ENCODE assay signal across 18 cellular contexts in the genomic region with DNA sequence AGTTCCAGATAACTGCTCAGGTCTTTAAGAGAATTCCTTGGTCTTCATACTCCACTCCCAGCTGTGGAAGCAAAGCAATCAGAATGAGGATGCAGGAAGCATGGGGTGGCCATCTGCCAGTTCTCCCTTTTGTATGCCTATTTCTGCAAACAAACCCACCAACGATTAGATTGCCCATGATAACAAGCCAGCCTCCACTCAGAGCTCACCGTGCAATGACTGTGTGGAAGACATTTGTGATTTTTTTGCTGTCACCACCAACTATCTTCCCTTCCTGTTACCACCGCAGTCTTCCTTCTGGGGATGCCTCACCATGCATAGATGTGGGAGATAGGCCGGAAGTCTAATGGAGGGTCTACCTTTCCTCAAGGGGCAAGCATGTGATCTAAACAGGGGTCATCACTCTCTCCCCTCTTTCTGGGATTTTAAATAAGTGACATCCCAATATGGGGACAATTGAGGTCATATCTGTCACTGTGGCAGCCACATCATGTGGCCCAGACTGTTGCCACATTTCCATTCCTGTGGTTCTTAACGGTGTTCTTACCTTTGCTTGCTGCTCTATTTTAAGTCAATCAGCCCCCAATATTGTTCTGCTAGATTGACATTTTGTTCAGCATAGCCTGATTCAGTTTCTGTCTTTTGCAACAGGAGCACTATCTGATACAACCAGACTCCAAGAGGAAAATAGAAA. TPM values are rescaled to one million over a fixed set of nuclear protein-coding genes. Genes with fewer than 3 reads are reported as not detected.
DNase-seq lines count a peak whose midpoint lies in the region; ATAC-seq and TF ChIP-seq lines count a peak whose summit lies in the region.
"Had no signal": no experiment of that assay in that cellular context is flagged by ENCODE, and none has a peak within 500 bp of the region (broad histone marks: within the 10 kb centered on the region; RNA-seq: fewer than 3 reads in every experiment).

No MANE protein-coding gene starts in this region.

- H2AFZ ChIP-seq in DND-41 (ENCODE audit: low read depth, low read length) (no peak overlapping the region), Loucy (ENCODE audit: low read length) (no peak overlapping the region)
- H2AFZ ChIP-seq: hepatocyte had no signal

- peaks cover 4% of the 10 kb centered on the region; the same call in 1 of the 2 replicates for H3F3A ChIP-seq in Loucy (ENCODE audit: low read depth)

- peaks cover 0 to under 1% (median 0%) of the 10 kb centered on the region in 9 donors for H3K9me3 Mint-ChIP-seq in naive thymus-derived CD8-positive, alpha-beta T cell
- H3K9me3 Mint-ChIP-seq in stimulated activated effector memory CD8-positive, alpha-beta T cell treated with anti-CD3 and anti-CD28 coated beads, Interleukin-12 subunit alpha, Interleukin-12 subunit beta, amount 100 ng/mL, for 72 hours = no peaks in the 10 kb centered on the region
- H3K9me3 Mint-ChIP-seq: activated T-helper 17 cell treated with anti-CD3 and anti-CD28 coated beads, Interleukin-2, amount 50 U/mL, for 72 hours; natural killer cell had no signal

- H3K9ac ChIP-seq in DND-41 (ENCODE audit: low read depth, low read length) = peak overlapping the region; percentile 33
- peak overlapping the region; percentile 3 for H3K9ac ChIP-seq in Loucy (ENCODE audit: low read depth, low read length, poor library complexity, severe bottlenecking)

- H3K4me2 ChIP-seq in DND-41 (ENCODE audit: insufficient read depth, low read length) = peak overlapping the region; percentile 61
- peak overlapping the region; percentile 87 for H3K4me2 ChIP-seq in Loucy (ENCODE audit: low read depth, low read length, poor library complexity, severe bottlenecking)
- H3K4me2 ChIP-seq: hepatocyte had no signal

- H4K20me1 ChIP-seq in DND-41 (ENCODE audit: insufficient read depth, low read length) (peaks cover 10% of the 10 kb centered on the region), Loucy (ENCODE audit: insufficient read depth, low read length, poor library complexity, severe bottlenecking) (no peaks in the 10 kb centered on the region)

- H3K27me3 ChIP-seq in DND-41 (ENCODE audit: insufficient read depth, low read length, poor library complexity) = no peaks in the 10 kb centered on the region
- no peaks in the 10 kb centered on the region for H3K27me3 ChIP-seq in Loucy (ENCODE audit: insufficient read depth, low read length, poor library complexity, severe bottlenecking)
- H3K27me3 ChIP-seq: suprapubic skin had no signal

- H3K36me3 ChIP-seq in DND-41 (ENCODE audit: insufficient read depth, low read length) (peaks cover 3% of the 10 kb centered on the region; the same call in 1 of the 2 replicates), Loucy (ENCODE audit: insufficient read depth, low read length) (no peaks in the 10 kb centered on the region)
- H3K36me3 ChIP-seq: suprapubic skin had no signal

- H3K9me3 ChIP-seq in DND-41 (ENCODE audit: insufficient read depth, low read length, severe bottlenecking) (no peaks in the 10 kb centered on the region), Loucy (ENCODE audit: insufficient read depth, low read depth, low read length) (no peaks in the 10 kb centered on the region)
- H3K9me3 ChIP-seq: suprapubic skin had no signal

- H3K4me1 Mint-ChIP-seq in naive thymus-derived CD8-positive, alpha-beta T cell = peaks cover 19 to 60% (median 49%) of the 10 kb centered on the region in 4 donors
- peaks cover 24% of the 10 kb centered on the region for H3K4me1 Mint-ChIP-seq in stimulated activated effector memory CD8-positive, alpha-beta T cell treated with anti-CD3 and anti-CD28 coated beads, Interleukin-12 subunit alpha, Interleukin-12 subunit beta, amount 100 ng/mL, for 72 hours

- POLR2A ChIA-PET in naive thymus-derived CD8-positive, alpha-beta T cell (lab: Charles Lee) = no interaction called here

- peak overlapping the region in 1 of 2 experiments; percentile 63; a peak in 2 of 4 replicates for H3K4me3 ChIP-seq in DND-41 (ENCODE audit: low read depth in 1 of 2, low read length in 2 of 2)
- H3K4me3 ChIP-seq in Loucy (ENCODE audit: low read length, poor library complexity, severe bottlenecking) = peak overlapping the region; percentile 58
- H3K4me3 ChIP-seq: hepatocyte, suprapubic skin had no signal

- H3K9me2 ChIP-seq in Loucy (replicated peaks; ENCODE audit: low read depth, low read length) = no peaks in the 10 kb centered on the region

- peak overlapping the region; percentile 94 for H3K27ac ChIP-seq in DND-41 (ENCODE audit: low read length)
- H3K27ac ChIP-seq in VCaP = peak overlapping the region; percentile 24; the same call in 1 of the 2 replicates
- H3K27ac ChIP-seq: hepatocyte, suprapubic skin had no signal

- H3K36me3 Mint-ChIP-seq in naive thymus-derived CD8-positive, alpha-beta T cell = no peaks in the 10 kb centered on the region
- peaks cover under 1% of the 10 kb centered on the region for H3K36me3 Mint-ChIP-seq in stimulated activated effector memory CD8-positive, alpha-beta T cell treated with anti-CD3 and anti-CD28 coated beads, Interleukin-12 subunit alpha, Interleukin-12 subunit beta, amount 100 ng/mL, for 72 hours
- H3K36me3 Mint-ChIP-seq: natural killer cell had no signal

- peaks cover 77% of the 10 kb centered on the region for H3K79me2 ChIP-seq in DND-41 (ENCODE audit: insufficient read depth, low read length)
- H3K79me2 ChIP-seq in Loucy (ENCODE audit: insufficient read depth, low read length) = peaks cover 35% of the 10 kb centered on the region
- H3K79me2 ChIP-seq: hepatocyte had no signal

- H3K4me3 Mint-ChIP-seq in naive thymus-derived CD8-positive, alpha-beta T cell = peak overlapping the region in 6 of 10 donors; percentile 3 to 60 (median 38)
- no peak overlapping the region for H3K4me3 Mint-ChIP-seq in stimulated activated effector memory CD8-positive, alpha-beta T cell treated with anti-CD3 and anti-CD28 coated beads, Interleukin-12 subunit alpha, Interleukin-12 subunit beta, amount 100 ng/mL, for 72 hours
- H3K4me3 Mint-ChIP-seq: activated T-helper 17 cell treated with anti-CD3 and anti-CD28 coated beads, Interleukin-2, amount 50 U/mL, for 72 hours; natural killer cell had no signal

- H3K4me1 ChIP-seq in DND-41 (ENCODE audit: insufficient read depth, low read length) (peaks cover 81% of the 10 kb centered on the region), Loucy (ENCODE audit: insufficient read depth, low read length, poor library complexity, severe bottlenecking) (peaks cover 78% of the 10 kb centered on the region)
- H3K4me1 ChIP-seq: suprapubic skin had no signal

- peak; percentile 78 for ATAC-seq in DND-41 (ENCODE audit: insufficient read depth, low read depth)
- ATAC-seq in naive thymus-derived CD8-positive, alpha-beta T cell = no peak
- ATAC-seq in stimulated activated effector memory CD8-positive, alpha-beta T cell treated with anti-CD3 and anti-CD28 coated beads, Interleukin-12 subunit alpha, Interleukin-12 subunit beta, amount 100 ng/mL, for 72 hours = no peak
- ATAC-seq: activated T-helper 17 cell treated with anti-CD3 and anti-CD28 coated beads, Interleukin-2, amount 50 U/mL, for 72 hours; natural killer cell had no signal

- TF ChIP-seq CTCF in DND-41 (IDR thresholded peaks at IDR 0.05; ENCODE audit: borderline replicate concordance, extremely low read depth, low read length, poor library complexity, severe bottlenecking) (no peak), Loucy (conservative IDR thresholded peaks at IDR 0.05; ENCODE audit: low read length) (no peak), VCaP (conservative IDR thresholded peaks at IDR 0.05) (no peak)

- H3K27me3 Mint-ChIP-seq in naive thymus-derived CD8-positive, alpha-beta T cell = no peaks in the 10 kb centered on the region

- DNase-seq in DND-41 (peak; percentile 85), mesenteric fat pad (ENCODE audit: low spot score) (no peak), cerebellar cortex (ENCODE audit: low spot score) (no peak)
- DNase-seq in naive thymus-derived CD8-positive, alpha-beta T cell = peak in 1 of 10 donors; percentile 7
- no peak for DNase-seq in stimulated activated effector memory CD8-positive, alpha-beta T cell treated with anti-CD3 and anti-CD28 coated beads, Interleukin-12 subunit alpha, Interleukin-12 subunit beta, amount 100 ng/mL, for 72 hours (ENCODE audit: low spot score in 2 of 2)
- DNase-seq: anterior cingulate cortex; cerebellar nuclear complex; IMR-90; kidney; natural killer cell; NCI-H1048; NK-92 treated with Interleukin-12 subunit alpha and Interleukin-12 subunit beta, amount 100 ng/mL, for 24 hours; stimulated activated CD4-positive, alpha-beta T cell treated with anti-CD3 and anti-CD28 coated beads, Interleukin-2, amount 100 ng/mL, for 24 hours had no signal

- H3K27ac Mint-ChIP-seq in naive thymus-derived CD8-positive, alpha-beta T cell = peak overlapping the region in 2 of 10 donors; percentile 23 to 57
- H3K27ac Mint-ChIP-seq in stimulated activated effector memory CD8-positive, alpha-beta T cell treated with anti-CD3 and anti-CD28 coated beads, Interleukin-12 subunit alpha, Interleukin-12 subunit beta, amount 100 ng/mL, for 72 hours = no peak overlapping the region
- H3K27ac Mint-ChIP-seq: activated T-helper 17 cell treated with anti-CD3 and anti-CD28 coated beads, Interleukin-2, amount 50 U/mL, for 72 hours; natural killer cell had no signal

RNA-seq across cellular contexts. Expression of a gene that starts 4.4 kb away (rescaled TPM):
- total RNA-seq in naive thymus-derived CD8-positive, alpha-beta T cell = 10 to 100 TPM; 10.1 to 11.9 TPM
- 1 to 10 TPM in 2 of 3 donors, under 1 TPM in 1; 0.50 to 2.8 (median 1.2) TPM for polyA plus RNA-seq in naive thymus-derived CD8-positive, alpha-beta T cell
- 4.5 TPM for total RNA-seq in mesenteric fat pad
